ENCODE assay signal across 13 cellular contexts in genomic region chr2:137659616-137660015, GRCh38.
DNase-seq lines count a peak whose midpoint lies in the region; ATAC-seq and TF ChIP-seq lines count a peak whose summit lies in the region.
"Had no signal": no experiment of that assay in that cellular context is flagged by ENCODE, and none has a peak within 500 bp of the region (broad histone marks: within the 10 kb centered on the region; RNA-seq: fewer than 3 reads in every experiment).

No MANE protein-coding gene starts in this region.

- no peaks in the 10 kb centered on the region for H3K4me1 ChIP-seq in right cardiac atrium (ENCODE audit: control insufficient read depth, insufficient read depth, low read length)
- H3K4me1 ChIP-seq in heart right ventricle, result no peaks in the 10 kb centered on the region
- H3K4me1 ChIP-seq in upper lobe of right lung, result no peaks in the 10 kb centered on the region

- no peak overlapping the region for H3K27ac ChIP-seq in right cardiac atrium (ENCODE audit: low read length)
- H3K27ac ChIP-seq in heart right ventricle, result no peak overlapping the region
- H3K27ac ChIP-seq in upper lobe of right lung, result no peak overlapping the region

- no peak overlapping the region for H3K4me3 ChIP-seq in right cardiac atrium (ENCODE audit: low read length)
- no peak overlapping the region for H3K4me3 ChIP-seq in heart right ventricle
- H3K4me3 ChIP-seq in upper lobe of right lung, result no peak overlapping the region

- peak in 3 of 9 donors; percentile 8 to 40 (median 37) for TF ChIP-seq CTCF in heart right ventricle (IDR thresholded peaks at IDR 0.05)
- TF ChIP-seq CTCF in upper lobe of right lung (IDR thresholded peaks at IDR 0.05), result no peak

- 63% methylated on average over 5 of the region's 5 CpGs for WGBS in right cardiac atrium
- WGBS in heart right ventricle, 2 donors, result 53 to 61% methylated on average over 5 of the region's 5 CpGs

- H3K9me3 ChIP-seq in right cardiac atrium (ENCODE audit: control insufficient read depth, low read length) (no peaks in the 10 kb centered on the region), heart right ventricle (peaks cover 0 to 8% (median 0%) of the 10 kb centered on the region in 11 donors), upper lobe of right lung (no peaks in the 10 kb centered on the region)

- H3K36me3 ChIP-seq in heart right ventricle, result no peaks in the 10 kb centered on the region
- H3K36me3 ChIP-seq in upper lobe of right lung, result no peaks in the 10 kb centered on the region

- H3K27me3 ChIP-seq in right cardiac atrium (ENCODE audit: control insufficient read depth, insufficient read depth), result no peaks in the 10 kb centered on the region
- H3K27me3 ChIP-seq in heart right ventricle, result no peaks in the 10 kb centered on the region
- H3K27me3 ChIP-seq in upper lobe of right lung, result no peaks in the 10 kb centered on the region

- DNase-seq in right cardiac atrium, result peak in 2 of 3 donors; percentile 9 to 33
- no peak for DNase-seq in heart right ventricle
- peak; percentile 43 for DNase-seq in NCI-H510A (lab: John Stamatoyannopoulos, UW)
- no peak for DNase-seq in upper lobe of right lung
- DNase-seq in T1000 (lab: John Stamatoyannopoulos, UW), result no peak
- no peak for DNase-seq in activated gamma-delta T cell treated with Interleukin-2 at 50 U/mL for 16 hours
- DNase-seq: activated T-cell treated with anti-CD3 and anti-CD28 coated beads, Interleukin-2, amount 50 U/mL, for 1 hour; effector memory CD8-positive, alpha-beta T cell; IMR-90; small intestine; SW 1271 had no signal

- intact Hi-C loops in right cardiac atrium (cut with DNase I), result no loop called here
- intact Hi-C loops in heart right ventricle (cut with DNase I), result no loop called here
- intact Hi-C loops in upper lobe of right lung (cut with DNase I), result no loop called here

- ATAC-seq in right cardiac atrium, result no peak
- no peak for ATAC-seq in heart right ventricle
- ATAC-seq in esophagus mucosa, result peak; percentile 66
- ATAC-seq in upper lobe of right lung, result peak; percentile 76
- ATAC-seq in GM19467 (IDR thresholded peaks at IDR 0.05; ENCODE audit: unreplicated experiment), result no peak
- ATAC-seq: effector memory CD8-positive, alpha-beta T cell had no signal

Comparison
In these comparisons a context has a peak if more than half of its experiments do, and no peak if none do; other contexts are left out.
1. DNase-seq: peak in right cardiac atrium (2 of 3) and NCI-H510A (single experiment); none in heart right ventricle (0 of 2), upper lobe of right lung (single experiment), T1000 (single experiment) and activated gamma-delta T cell treated with Interleukin-2 at 50 U/mL for 16 hours (single experiment).
2. ATAC-seq: peak in esophagus mucosa (single experiment) and upper lobe of right lung (single experiment); none in right cardiac atrium (0 of 2), heart right ventricle (0 of 8) and GM19467 (single experiment).